In genomic region chr6:45630314-45630713, GRCh38 we compare ENCODE assay signal across 20 cellular contexts.
"Had no signal": no experiment of that assay in that cellular context is flagged by ENCODE, and none has a peak within 500 bp of the region (broad histone marks: within the 10 kb centered on the region; RNA-seq: fewer than 3 reads in every experiment).

No MANE protein-coding gene starts in this region.

- H3K9me3 ChIP-seq: breast epithelium, colonic mucosa, left lung, transverse colon, uterus had no signal

- H3K4me1 ChIP-seq: breast epithelium, colonic mucosa, transverse colon, uterus had no signal

- ATAC-seq: activated T-helper 17 cell treated with anti-CD3 and anti-CD28 coated beads, Interleukin-2, amount 50 U/mL, for 72 hours; left lung; stimulated activated naive B cell treated with anti-CD40 and anti-IgM and Interleukin-4, amounts not matched to agents 10 μg/mL and 1 μg/mL and 100 μg/mL, for 72 hours; WTC11 had no signal

- DNase-seq: activated naive CD4-positive, alpha-beta T cell; activated T-cell treated with anti-CD3 and anti-CD28 coated beads, Interleukin-2, amount 50 U/mL, for 1 hour; colonic mucosa; dorsolateral prefrontal cortex; foreskin melanocyte; immature natural killer cell; kidney glomerular epithelial cell; left lung; nephron progenitor cell; stimulated activated CD4-positive, alpha-beta T cell treated with anti-CD3 and anti-CD28 coated beads, Interleukin-2, amount 100 ng/mL, for 48 hours; stimulated activated CD8-positive, alpha-beta memory T cell treated with anti-CD3 and anti-CD28 coated beads, Interleukin-4, amount 100 ng/mL, for 48 hours; stimulated activated naive B cell treated with anti-CD40 and anti-IgM and Interleukin-4, amounts not matched to agents 10 μg/mL and 1 μg/mL and 100 μg/mL, for 72 hours; T-helper 1 cell; transverse colon; uterus had no signal

- H3K36me3 ChIP-seq: breast epithelium, colonic mucosa, left lung, transverse colon, uterus had no signal

- H3K27ac ChIP-seq: colonic mucosa, dorsolateral prefrontal cortex, hepatocyte, left lung, uterus had no signal

- H3K4me2 ChIP-seq: hepatocyte had no signal

- H3K79me2 ChIP-seq: hepatocyte had no signal

- H3K27me3 ChIP-seq: breast epithelium, colonic mucosa, hepatocyte, left lung, transverse colon, uterus had no signal

- H3K4me3 ChIP-seq: breast epithelium, colonic mucosa, dorsolateral prefrontal cortex, hepatocyte, left lung, lung, transverse colon, uterus had no signal

- H2AFZ ChIP-seq: hepatocyte had no signal
